In the genomic region with DNA sequence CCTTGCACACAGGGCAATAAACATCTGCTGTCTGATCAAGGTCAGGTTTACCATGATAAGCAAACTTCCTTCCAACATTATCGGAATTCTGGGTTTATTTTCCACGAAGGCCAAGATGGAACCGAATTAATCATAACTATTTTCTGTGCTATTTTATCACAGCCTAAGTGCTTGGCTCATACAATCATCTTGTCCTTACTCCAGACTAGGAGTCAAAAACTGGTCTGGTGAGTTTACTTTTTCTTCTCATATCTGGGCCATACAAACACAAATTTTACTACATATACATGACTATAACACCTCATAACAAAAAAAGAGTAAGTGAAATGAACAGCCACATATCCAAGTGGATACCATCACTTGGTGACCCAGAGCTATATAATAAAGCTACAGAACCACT, we compare ENCODE assay signal across 12 cellular contexts. TPM values are rescaled to one million over a fixed set of nuclear protein-coding genes. Genes with fewer than 3 reads are reported as not detected.
DNase-seq lines count a peak whose midpoint lies in the region; ATAC-seq and TF ChIP-seq lines count a peak whose summit lies in the region.
"Had no signal": no experiment of that assay in that cellular context is flagged by ENCODE, and none has a peak within 500 bp of the region (broad histone marks: within the 10 kb centered on the region; RNA-seq: fewer than 3 reads in every experiment).

No MANE protein-coding gene starts in this region.

- no peak overlapping the region for H3K9ac ChIP-seq in parathyroid adenoma

- H3K79me2 ChIP-seq in parathyroid adenoma = no peaks in the 10 kb centered on the region

- H3K4me2 ChIP-seq in parathyroid adenoma (ENCODE audit: low read length) = no peak overlapping the region

- no peaks in the 10 kb centered on the region for H3K27me3 ChIP-seq in right atrium auricular region
- no peaks in the 10 kb centered on the region for H3K27me3 ChIP-seq in esophagus muscularis mucosa
- no peaks in the 10 kb centered on the region for H3K27me3 ChIP-seq in parathyroid adenoma (ENCODE audit: control insufficient read depth, insufficient read depth, low read length)
- H3K27me3 ChIP-seq in aorta (ENCODE audit: control insufficient read depth in 1 of 2, insufficient read depth in 2 of 2, low read length in 1 of 2) = no peaks in the 10 kb centered on the region

- no peak for TF ChIP-seq EP300 in esophagus muscularis mucosa (IDR thresholded peaks at IDR 0.05)

- H3K36me3 ChIP-seq in right atrium auricular region (no peaks in the 10 kb centered on the region), esophagus muscularis mucosa (no peaks in the 10 kb centered on the region), parathyroid adenoma (ENCODE audit: control insufficient read depth, insufficient read depth, low read length) (no peaks in the 10 kb centered on the region), aorta (ENCODE audit: control insufficient read depth in 1 of 2, insufficient read depth in 2 of 2, low read length in 1 of 2) (no peaks in the 10 kb centered on the region)

- ATAC-seq in aorta (ENCODE audit: low FRiP score) (no peak), GM18907 (IDR thresholded peaks at IDR 0.05; ENCODE audit: unreplicated experiment) (no peak), HG02588 (IDR thresholded peaks at IDR 0.05; ENCODE audit: unreplicated experiment) (no peak)
- ATAC-seq: naive thymus-derived CD4-positive, alpha-beta T cell had no signal

- H3K9me3 ChIP-seq in right atrium auricular region (no peaks in the 10 kb centered on the region), esophagus muscularis mucosa (no peaks in the 10 kb centered on the region), parathyroid adenoma (ENCODE audit: control insufficient read depth, low read length) (no peaks in the 10 kb centered on the region), aorta (ENCODE audit: control insufficient read depth, low read length) (no peaks in the 10 kb centered on the region)

- DNase-seq in right atrium auricular region (ENCODE audit: low spot score) = no peak
- DNase-seq in cardiac septum (ENCODE audit: low spot score) = no peak
- no peak for DNase-seq in esophagus muscularis mucosa (ENCODE audit: extremely low spot score)
- DNase-seq in aorta = no peak
- no peak for DNase-seq in NCI-H2029 treated with DMSO at 0.1 percent for 48 hours (lab: John Stamatoyannopoulos, UW)
- DNase-seq: activated T-cell treated with anti-CD3 and anti-CD28 coated beads, Interleukin-2, amount 50 U/mL, for 24 hours; cerebellar nuclear complex; KBM-7; naive thymus-derived CD4-positive, alpha-beta T cell had no signal

- peak overlapping the region; percentile 86 to 92 for H3K27ac ChIP-seq in right atrium auricular region
- H3K27ac ChIP-seq in esophagus muscularis mucosa (replicated peaks in 1 of 4) = peak overlapping the region; percentile 92 to 96 (median 95)
- no peak overlapping the region for H3K27ac ChIP-seq in parathyroid adenoma
- H3K27ac ChIP-seq in aorta (ENCODE audit: low read depth in 1 of 2, low read length in 2 of 2) = peak overlapping the region in 1 of 2 donors; percentile 34

- TF ChIP-seq CTCF in right atrium auricular region (IDR thresholded peaks at IDR 0.05) = no peak
- no peak for TF ChIP-seq CTCF in esophagus muscularis mucosa (IDR thresholded peaks at IDR 0.05)
- no peak for TF ChIP-seq CTCF in parathyroid adenoma (IDR thresholded peaks at IDR 0.05)

- WGBS in esophagus muscularis mucosa = 31% methylated on average over 3 of the region's 3 CpGs
- WGBS in aorta, 2 donors = 3 to 8% methylated on average over 3 of the region's 3 CpGs

- peaks cover 0 to 11% of the 10 kb centered on the region in 2 donors for H3K4me1 ChIP-seq in right atrium auricular region
- peaks cover 3 to 65% (median 61%) of the 10 kb centered on the region in 4 donors for H3K4me1 ChIP-seq in esophagus muscularis mucosa
- H3K4me1 ChIP-seq in parathyroid adenoma = no peaks in the 10 kb centered on the region
- H3K4me1 ChIP-seq in aorta (ENCODE audit: control insufficient read depth in 1 of 2, insufficient read depth in 2 of 2, low read length in 2 of 2) = peaks cover 0 to 4% of the 10 kb centered on the region in 2 donors

- intact Hi-C loops in cardiac septum (cut with DNase I) = loop anchor here (5.0 to 10.0 kb wide), 3 partner anchors 78 to 154 kb away; no protein-coding TSS in a partner anchor
- intact Hi-C loops in esophagus muscularis mucosa (cut with DNase I) = loop anchor here (5.0 to 10.0 kb wide), 4 partner anchors 116 to 288 kb away; no protein-coding TSS in a partner anchor
- intact Hi-C loops in aorta (cut with DNase I) = loop anchor here (5.0 to 10.0 kb wide), 3 partner anchors 41 to 288 kb away; no protein-coding TSS in a partner anchor

- no peak for TF ChIP-seq POLR2A in esophagus muscularis mucosa (IDR thresholded peaks at IDR 0.05; ENCODE audit: low read depth)

- H3K4me3 ChIP-seq in right atrium auricular region (peak overlapping the region; percentile 70 to 88), esophagus muscularis mucosa (peak overlapping the region; percentile 90 to 93 (median 92)), parathyroid adenoma (ENCODE audit: low read depth, low read length) (peak overlapping the region; percentile 34), aorta (ENCODE audit: low read length in 2 of 2) (peak overlapping the region; percentile 61 to 62)

- no peak overlapping the region for H2AFZ ChIP-seq in parathyroid adenoma

RNA-seq across cellular contexts. Expression of a gene that starts 2.3 kb away (rescaled TPM):
- total RNA-seq in right atrium auricular region (10 to 100 TPM; 57.1 to 84.9 TPM), cardiac septum (32.1 TPM), esophagus muscularis mucosa (100 to 1,000 TPM; 159 to 253 (median 226) TPM), aorta (100 to 1,000 TPM; 167 to 529 TPM)
- polyA plus RNA-seq in aorta = 100 to 1,000 TPM in 1 of 2 donors, 10 to 100 TPM in 1; 24.7 to 115 TPM

Comparison
In these comparisons a context has a peak if more than half of its experiments do, and no peak if none do; other contexts are left out.
1. H3K4me3 ChIP-seq: peak in every context shown above with its lines; median percentile 92 in esophagus muscularis mucosa; 79 in right atrium auricular region; 62 in aorta; 34 in parathyroid adenoma.